Comparison of ENCODE assay signal across 8 cellular contexts in genomic region chr3:128152419-128153155, GRCh38. TPM values are rescaled to one million over a fixed set of nuclear protein-coding genes. Genes with fewer than 3 reads are reported as not detected.
A peak's percentile ranks its signal among the peaks of the same experiment; 100 is the strongest.
DNase-seq lines count a peak whose midpoint lies in the region; ATAC-seq and TF ChIP-seq lines count a peak whose summit lies in the region.

No MANE protein-coding gene starts in this region.

- no peak for DNase-seq in CD14-positive monocyte (ENCODE audit: low spot score)
- DNase-seq in H4 (ENCODE audit: low spot score), result peak; percentile 90
- DNase-seq in SK-N-SH, result peak; percentile 80
- DNase-seq in fibroblast of peridontal ligament (ENCODE audit: extremely low read depth), result peak; percentile 75
- no peak for DNase-seq in prostate gland (ENCODE audit: low spot score)
- no peak for DNase-seq in islet precursor cell

- peak overlapping the region; percentile 90 to 92 for H3K4me3 Mint-ChIP-seq in CD14-positive monocyte

- H3K4me3 ChIP-seq in SK-N-SH (ENCODE audit: low read depth in 2 of 2, low read length in 1 of 2) (peak overlapping the region; percentile 82 to 89), prostate gland (peak overlapping the region; percentile 85 to 93)

- H3K36me3 Mint-ChIP-seq in CD14-positive monocyte, result peaks cover 9 to 10% of the 10 kb centered on the region in 2 donors

- H3F3A ChIP-seq in SK-N-SH (replicated peaks; ENCODE audit: insufficient read depth), result peaks cover 18% of the 10 kb centered on the region

- H2AFZ ChIP-seq in SK-N-SH (ENCODE audit: low read depth), result peak overlapping the region; percentile 99

- no peak for TF ChIP-seq EP300 in SK-N-SH (IDR thresholded peaks at IDR 0.05; ENCODE audit: borderline replicate concordance in 1 of 2, low read depth in 1 of 2, low read length in 1 of 2)

- peaks cover 18% of the 10 kb centered on the region for H3K79me2 ChIP-seq in SK-N-SH (ENCODE audit: insufficient read depth)

- H3K36me3 ChIP-seq in SK-N-SH (replicated peaks in 1 of 2; ENCODE audit: control insufficient read depth in 1 of 2, insufficient read depth in 2 of 2, low read length in 1 of 2) (peaks cover 10 to 16% of the 10 kb centered on the region in 2 experiments), prostate gland (no peaks in the 10 kb centered on the region)

- peak overlapping the region; percentile 77; the same call in 1 of the 2 replicates for H3K9ac ChIP-seq in SK-N-SH

- WGBS in SK-N-SH (ENCODE audit: low lambda C conversion rate), result 39% methylated on average over 21 of the region's 29 CpGs
- 46% methylated on average over 18 of the region's 29 CpGs for WGBS in prostate gland

- H3K27me3 ChIP-seq in SK-N-SH (ENCODE audit: insufficient read depth), result no peaks in the 10 kb centered on the region
- H3K27me3 ChIP-seq in prostate gland (replicated peaks; ENCODE audit: insufficient read depth), result no peaks in the 10 kb centered on the region

- peaks cover 0 to 7% (median 2%) of the 10 kb centered on the region in 7 donors for H3K9me3 Mint-ChIP-seq in CD14-positive monocyte

- H3K4me1 ChIP-seq in SK-N-SH (ENCODE audit: control insufficient read depth in 1 of 2, insufficient read depth in 2 of 2, low read depth in 1 of 2, low read length in 1 of 2) (peaks cover 4% of the 10 kb centered on the region in 2 experiments; a peak in 1 of 4 replicates), prostate gland (replicated peaks) (no peaks in the 10 kb centered on the region)

- POLR2A ChIA-PET in SK-N-SH (lab: Yijun Ruan, JAX), result interaction anchor here (0.6 to 1.9 kb wide), 8 partner anchors 16 to 399 kb away, joined by 3 to 17 read pairs (median 4); partner anchors contain the start of gene RUVBL1

- CTCF ChIA-PET in SK-N-SH (lab: Yijun Ruan, JAX), result interaction anchor here (0.8 to 1.3 kb wide), 6 partner anchors 8 to 57 kb away, joined by 3 to 5 read pairs (median 4); partner anchors contain the start of gene RUVBL1

- TF ChIP-seq CTCF in CD14-positive monocyte (IDR thresholded peaks at IDR 0.05) (no peak), SK-N-SH (IDR thresholded peaks at IDR 0.05) (no peak), prostate gland (IDR thresholded peaks at IDR 0.05) (no peak)

- no peaks in the 10 kb centered on the region for H3K9me3 ChIP-seq in SK-N-SH
- no peaks in the 10 kb centered on the region for H3K9me3 ChIP-seq in prostate gland

- H3K27ac ChIP-seq in SK-N-SH (ENCODE audit: low read depth in 2 of 2, low read length in 1 of 2) (peak overlapping the region; percentile 76 to 78), prostate gland (peak overlapping the region; percentile 80 to 82)

- peaks cover 33% of the 10 kb centered on the region for H3K4me1 Mint-ChIP-seq in CD14-positive monocyte

- H3K9me2 ChIP-seq in SK-N-SH, result no peaks in the 10 kb centered on the region

- H3K4me2 ChIP-seq in SK-N-SH, result peak overlapping the region; percentile 69; the same call in 1 of the 2 replicates

- intact Hi-C loops in CD14-positive monocyte (cut with micrococcal nuclease), result loop anchor here in 1 of 2 donors (2.0 kb wide), 1 partner anchor 30 kb away; the partner anchor contains the start of gene RUVBL1
- intact Hi-C loops in prostate gland (cut with DNase I), result loop anchor here (2.0 kb wide), 1 partner anchor 30 kb away; the partner anchor contains the start of gene RUVBL1

- TF ChIP-seq POLR2A in prostate gland (IDR thresholded peaks at IDR 0.05), result no peak

- no peak for TF ChIP-seq RAD21 in SK-N-SH (IDR thresholded peaks at IDR 0.05; ENCODE audit: low read length)

- H3K27me3 Mint-ChIP-seq in CD14-positive monocyte (ENCODE audit: low read depth in 3 of 3), result peaks cover 0 to 5% (median 2%) of the 10 kb centered on the region in 3 donors

- peak overlapping the region; percentile 76 to 93 (median 91) for H3K27ac Mint-ChIP-seq in CD14-positive monocyte

- H4K20me1 ChIP-seq in SK-N-SH (ENCODE audit: insufficient read depth), result no peaks in the 10 kb centered on the region

- ATAC-seq in GM21825 (IDR thresholded peaks at IDR 0.05; ENCODE audit: unreplicated experiment) (no peak), HG02798 (IDR thresholded peaks at IDR 0.05; ENCODE audit: poor library complexity, unreplicated experiment) (no peak)

TF ChIP-seq in SK-N-SH, 30 proteins besides CTCF, POLR2A, EP300 and RAD21:
- TF ChIP-seq CHD2 (IDR thresholded peaks at IDR 0.05; ENCODE audit: low read length, partially characterized antibody) (no peak), JUND (IDR thresholded peaks at IDR 0.05) (no peak), USF2 (IDR thresholded peaks at IDR 0.05; ENCODE audit: borderline replicate concordance, low read depth, low read length) (no peak), SMC3 (IDR thresholded peaks at IDR 0.05; ENCODE audit: low read depth, low read length) (no peak), NRF1 (IDR thresholded peaks at IDR 0.05; ENCODE audit: low read depth, low read length) (no peak), REST (IDR thresholded peaks at IDR 0.05; ENCODE audit: low read depth, low read length) (no peak), GABPA (IDR thresholded peaks at IDR 0.05; ENCODE audit: low read depth) (no peak), RCOR1 (IDR thresholded peaks at IDR 0.05; ENCODE audit: low read length) (no peak), MAX (IDR thresholded peaks at IDR 0.05; ENCODE audit: low read depth) (no peak), RXRA (IDR thresholded peaks at IDR 0.05; ENCODE audit: borderline replicate concordance, low read depth) (no peak), POLR2AphosphoS5 (IDR thresholded peaks at IDR 0.05; ENCODE audit: low read depth, low read length) (no peak), MEF2A (IDR thresholded peaks at IDR 0.05; ENCODE audit: borderline replicate concordance, low read depth) (no peak)

RNA-seq across cellular contexts. Expression of gene EEFSEC, which starts 0.7 kb away (rescaled TPM):
- 10 to 100 TPM; 13.3 to 14.9 TPM for polyA plus RNA-seq in CD14-positive monocyte
- 4.3 and 6.1 TPM in 2 replicates for total RNA-seq in H4 (2014; rRNA removed; shearing (Covaris generic))
- 10.5 and 12.4 TPM in 2 replicates for polyA plus RNA-seq in SK-N-SH (2012; rRNA removed)
- 4.6 and 8.1 TPM in 2 replicates for polyA plus RNA-seq in SK-N-SH (2012; cell fraction: cytosol; rRNA removed)
- 13.3 and 17.4 TPM in 2 replicates for polyA plus RNA-seq in SK-N-SH (2012; cell fraction: nucleus; rRNA removed)
- total RNA-seq in prostate gland, result 10 to 100 TPM; 24.7 to 26.1 TPM

RNA-seq across cellular contexts. Expression of gene RUVBL1, which starts 29.0 kb away (rescaled TPM):
- polyA plus RNA-seq in CD14-positive monocyte, result 10 to 100 TPM; 14.4 to 16.2 TPM
- 131 and 136 TPM in 2 replicates for total RNA-seq in H4 (2014; rRNA removed; shearing (Covaris generic))
- 140 and 145 TPM in 2 replicates for polyA plus RNA-seq in SK-N-SH (2012; rRNA removed)
- polyA plus RNA-seq in SK-N-SH (2012; cell fraction: cytosol; rRNA removed), result 148 and 151 TPM in 2 replicates
- polyA plus RNA-seq in SK-N-SH (2012; cell fraction: nucleus; rRNA removed), result 68.4 and 76.8 TPM in 2 replicates
- total RNA-seq in prostate gland, result 10 to 100 TPM; 24.0 to 28.1 TPM

Comparison
In these comparisons a context has a peak if more than half of its experiments do, and no peak if none do; other contexts are left out.
1. DNase-seq: peak in H4 (single experiment), SK-N-SH (single experiment) and fibroblast of peridontal ligament (single experiment); none in CD14-positive monocyte (single experiment), prostate gland (single experiment) and islet precursor cell (single experiment).